10 cellular contexts compared by ENCODE assay signal in the genomic region with DNA sequence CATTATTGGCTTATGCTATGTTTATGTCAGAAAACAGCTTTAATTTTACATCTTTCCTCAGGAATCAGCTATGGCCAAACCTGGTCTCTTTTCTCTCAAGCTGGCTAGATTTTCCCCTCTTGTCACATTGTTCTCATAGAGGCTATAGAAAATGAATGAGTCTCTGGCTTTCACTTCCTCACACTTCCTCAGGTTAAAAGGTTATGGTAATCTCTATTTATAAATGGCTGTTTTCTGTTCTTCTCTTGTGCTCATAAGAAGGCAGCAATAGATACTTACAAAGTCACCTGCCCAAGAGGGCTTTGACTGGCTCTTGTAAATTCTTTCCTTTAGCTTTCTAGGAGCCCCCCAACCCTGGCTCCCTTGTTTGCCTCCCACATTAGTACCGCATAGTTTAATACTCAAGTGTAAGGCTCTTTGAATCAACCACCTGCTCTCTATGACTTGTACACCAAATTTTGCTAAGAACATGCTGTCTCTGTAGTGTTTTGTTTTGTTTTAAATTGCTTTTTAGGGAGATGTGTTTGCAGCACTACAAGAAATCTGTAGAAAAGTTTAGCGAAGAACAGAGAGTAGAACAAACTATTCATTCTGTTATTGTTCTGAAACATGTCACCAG.
DNase-seq lines count a peak whose midpoint lies in the region; ATAC-seq and TF ChIP-seq lines count a peak whose summit lies in the region.
"Had no signal": no experiment of that assay in that cellular context is flagged by ENCODE, and none has a peak within 500 bp of the region (broad histone marks: within the 10 kb centered on the region; RNA-seq: fewer than 3 reads in every experiment).

No MANE protein-coding gene starts in this region.

- CTCF ChIA-PET in CD8-positive, alpha-beta memory T cell (lab: Charles Lee): no interaction called here

- no peaks in the 10 kb centered on the region for H3K36me3 Mint-ChIP-seq in CD8-positive, alpha-beta memory T cell

- no peak overlapping the region for H3K4me3 Mint-ChIP-seq in CD8-positive, alpha-beta memory T cell

- H3K36me3 ChIP-seq in GM06990 (ENCODE audit: control insufficient read depth, insufficient read depth, low read length): no peaks in the 10 kb centered on the region
- H3K36me3 ChIP-seq in CD8-positive, alpha-beta memory T cell (ENCODE audit: insufficient read depth, low read length): no peaks in the 10 kb centered on the region
- H3K36me3 ChIP-seq: WERI-Rb-1 had no signal

- peaks cover 4% of the 10 kb centered on the region in 2 donors for H3K27me3 Mint-ChIP-seq in CD8-positive, alpha-beta memory T cell

- DNase-seq in GM06990 (ENCODE audit: extremely low read depth, insufficient read length) (peak; percentile 24), NCI-H345 treated with DMSO at 0.1 percent for 48 hours (lab: John Stamatoyannopoulos, UW; ENCODE audit: unreplicated experiment) (peak; percentile 85), kidney glomerular epithelial cell (lab: John Stamatoyannopoulos, UW) (no peak), dedifferentiated amniotic fluid mesenchymal stem cell (ENCODE audit: extremely low spot score) (no peak), UCSD-AML1 (lab: John Stamatoyannopoulos, UW; ENCODE audit: unreplicated experiment) (no peak)
- no peak for DNase-seq in CD8-positive, alpha-beta memory T cell
- DNase-seq: WERI-Rb-1 had no signal

- H3K4me1 Mint-ChIP-seq in CD8-positive, alpha-beta memory T cell: no peaks in the 10 kb centered on the region

- peaks cover 0 to 5% (median 0%) of the 10 kb centered on the region in 5 donors for H3K9me3 Mint-ChIP-seq in CD8-positive, alpha-beta memory T cell

- H3K9me3 ChIP-seq in CD8-positive, alpha-beta memory T cell (ENCODE audit: low read length): no peaks in the 10 kb centered on the region

- no peak overlapping the region for H3K27ac ChIP-seq in CD8-positive, alpha-beta memory T cell (ENCODE audit: low read depth, low read length)
- H3K27ac ChIP-seq: WERI-Rb-1 had no signal

- H3K4me3 ChIP-seq in GM06990 (replicated peaks; ENCODE audit: low read depth, low read length): no peak overlapping the region
- no peak overlapping the region for H3K4me3 ChIP-seq in CD8-positive, alpha-beta memory T cell (ENCODE audit: low read length)
- H3K4me3 ChIP-seq: K562 had no signal

- POLR2A ChIA-PET in CD8-positive, alpha-beta memory T cell (lab: Charles Lee): no interaction called here

- H3K27ac Mint-ChIP-seq in CD8-positive, alpha-beta memory T cell: no peak overlapping the region

- H3K27me3 ChIP-seq in GM06990 (replicated peaks; ENCODE audit: control insufficient read depth, insufficient read depth, low read length): no peaks in the 10 kb centered on the region
- no peaks in the 10 kb centered on the region for H3K27me3 ChIP-seq in CD8-positive, alpha-beta memory T cell (ENCODE audit: insufficient read depth, low read length, poor library complexity, severe bottlenecking)

- ATAC-seq in GM19351 (IDR thresholded peaks at IDR 0.05; ENCODE audit: unreplicated experiment) (peak; percentile 98), HG03045 (IDR thresholded peaks at IDR 0.05; ENCODE audit: unreplicated experiment) (peak; percentile 95)
- ATAC-seq: K562 had no signal

- no peak for TF ChIP-seq CTCF in GM06990 (IDR thresholded peaks at IDR 0.05; ENCODE audit: insufficient read depth, low read length, poor library complexity, severe bottlenecking)

- no peaks in the 10 kb centered on the region for H3K4me1 ChIP-seq in CD8-positive, alpha-beta memory T cell (ENCODE audit: insufficient read depth, low read length)

Comparison
In these comparisons a context has a peak if more than half of its experiments do, and no peak if none do; other contexts are left out.
1. DNase-seq: peak in GM06990 (single experiment) and NCI-H345 treated with DMSO at 0.1 percent for 48 hours (single experiment); none in CD8-positive, alpha-beta memory T cell (0 of 5), kidney glomerular epithelial cell (single experiment), dedifferentiated amniotic fluid mesenchymal stem cell (single experiment) and UCSD-AML1 (single experiment).